In the genomic region with DNA sequence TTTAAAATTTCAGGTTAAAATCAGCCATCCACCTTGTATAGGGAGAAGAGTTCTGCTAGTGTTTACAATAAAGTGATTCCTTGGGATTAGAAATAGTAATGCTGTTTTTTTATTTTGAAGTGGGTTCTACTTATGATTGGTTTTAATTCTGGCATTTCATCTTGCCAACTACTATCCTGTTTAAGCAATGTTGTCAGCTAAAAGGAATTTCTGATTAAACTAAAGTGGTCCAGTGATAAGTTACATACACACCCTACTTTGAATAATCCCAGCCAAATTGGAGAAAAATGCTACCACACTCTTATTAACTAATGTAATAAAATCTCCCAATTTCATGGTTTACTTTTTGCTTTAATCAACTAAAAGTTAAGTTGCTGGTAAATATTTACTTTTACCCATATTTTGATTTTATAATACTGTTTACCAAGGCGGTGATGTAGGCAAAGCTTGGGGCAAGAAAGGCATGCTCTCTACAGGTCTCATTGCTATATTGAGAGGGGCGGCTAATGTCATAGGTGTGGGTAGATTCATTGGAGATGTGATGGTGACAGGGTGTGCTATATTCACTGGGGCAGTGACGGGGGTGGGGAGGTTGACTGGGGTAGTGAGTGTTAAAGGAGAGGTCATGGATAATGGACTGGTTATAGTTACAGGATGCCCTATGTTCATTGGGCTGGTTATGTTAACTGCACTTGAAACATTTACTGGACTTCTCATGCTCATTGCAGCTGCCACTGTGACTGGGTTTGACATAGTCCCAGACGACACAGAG, we compare ENCODE assay signal across 9 cellular contexts. TPM values are rescaled to one million over a fixed set of nuclear protein-coding genes. Genes with fewer than 3 reads are reported as not detected.
DNase-seq lines count a peak whose midpoint lies in the region; ATAC-seq, FAIRE-seq and TF ChIP-seq lines count a peak whose summit lies in the region.
"Not testable (repeated sequence)": the region's sequence is repeated elsewhere in the genome, so short reads cannot be mapped to it uniquely, and the experiment has no call there.
"Had no signal": no experiment of that assay in that cellular context is flagged by ENCODE, and none has a peak within 500 bp of the region (broad histone marks: within the 10 kb centered on the region; RNA-seq: fewer than 3 reads in every experiment).

No MANE protein-coding gene starts in this region.

- peaks cover 11% of the 10 kb centered on the region for H3K4me1 Mint-ChIP-seq in CD8-positive, alpha-beta T cell (ENCODE audit: low read depth)

- not testable (repeated sequence) for H3K4me3 ChIP-seq in CD8-positive, alpha-beta T cell (ENCODE audit: low read depth, low read length); heart left ventricle; left lung; psoas muscle; upper lobe of left lung

- H3K27ac Mint-ChIP-seq in CD8-positive, alpha-beta T cell: peak overlapping the region; percentile 4

- ATAC-seq in CD8-positive, alpha-beta T cell; upper lobe of left lung (ENCODE audit: low FRiP score in 2 of 2): not testable (repeated sequence)
- peak; percentile 67 to 80 (median 74) for ATAC-seq in heart left ventricle
- ATAC-seq in left lung: peak; percentile 35
- ATAC-seq in psoas muscle: peak in 3 of 4 donors; percentile 30 to 51 (median 33)

- POLR2A ChIA-PET in CD8-positive, alpha-beta T cell (lab: Charles Lee): not testable (repeated sequence)

- TF ChIP-seq POLR2A in heart left ventricle (IDR thresholded peaks at IDR 0.05); upper lobe of left lung (IDR thresholded peaks at IDR 0.05): not testable (repeated sequence)

- CTCF ChIA-PET in CD8-positive, alpha-beta T cell (lab: Charles Lee): interaction anchor here (1.2 to 1.4 kb wide), 2 partner anchors 16 to 82 kb away, joined by 3 to 4 read pairs; no protein-coding TSS in a partner anchor

- TF ChIP-seq CTCF in CD8-positive, alpha-beta T cell (IDR thresholded peaks at IDR 0.05); heart left ventricle (IDR thresholded peaks at IDR 0.05); left lung (IDR thresholded peaks at IDR 0.05); psoas muscle (IDR thresholded peaks at IDR 0.05); upper lobe of left lung (IDR thresholded peaks at IDR 0.05): not testable (repeated sequence)

- FAIRE-seq in HTR-8/SVneo (lab: Jason Lieb, UNC): peak; percentile 13

- not testable (repeated sequence) for H3K9me3 Mint-ChIP-seq in CD8-positive, alpha-beta T cell

- H3K27me3 ChIP-seq in CD8-positive, alpha-beta T cell (ENCODE audit: insufficient read depth, low read length); heart left ventricle; left lung; psoas muscle (ENCODE audit: insufficient read depth in 3 of 3, low read length in 2 of 3); upper lobe of left lung: not testable (repeated sequence)

- peaks cover 36% of the 10 kb centered on the region for H3K36me3 ChIP-seq in CD8-positive, alpha-beta T cell (ENCODE audit: insufficient read depth, low read length)
- H3K36me3 ChIP-seq in heart left ventricle (peaks cover 0 to 82% (median 72%) of the 10 kb centered on the region in 9 donors), left lung (peaks cover 12 to 65% of the 10 kb centered on the region in 2 donors), psoas muscle (ENCODE audit: insufficient read depth in 1 of 2, low read depth in 1 of 2) (peaks cover 23 to 83% of the 10 kb centered on the region in 2 donors), upper lobe of left lung (peaks cover 33 to 77% (median 59%) of the 10 kb centered on the region in 4 donors)

- not testable (repeated sequence) for H3K27ac ChIP-seq in CD8-positive, alpha-beta T cell (ENCODE audit: low read depth, low read length); left lung
- H3K27ac ChIP-seq in angular gyrus (ENCODE audit: low read depth, low read length): peak overlapping the region; percentile 94
- H3K27ac ChIP-seq in cingulate gyrus (ENCODE audit: low read depth, low read length): peak overlapping the region; percentile 3
- peak overlapping the region in 9 of 12 donors; percentile 21 to 74 (median 66) for H3K27ac ChIP-seq in heart left ventricle
- peak overlapping the region; percentile 56 for H3K27ac ChIP-seq in psoas muscle
- peak overlapping the region in 3 of 4 donors; percentile 12 to 54 (median 41) for H3K27ac ChIP-seq in upper lobe of left lung

- peaks cover 59% of the 10 kb centered on the region for H3K36me3 Mint-ChIP-seq in CD8-positive, alpha-beta T cell

- intact Hi-C loops in CD8-positive, alpha-beta T cell (cut with DNase I, micrococcal nuclease); heart left ventricle (cut with DNase I); left lung (cut with DNase I); psoas muscle (cut with DNase I): not testable (repeated sequence)

- WGBS in heart left ventricle, 4 donors: 48 to 61% (median 49%) methylated on average over 4 of the region's 4 CpGs
- WGBS in psoas muscle, 3 donors: 72 to 81% (median 76%) methylated on average over 4 of the region's 4 CpGs
- WGBS in upper lobe of left lung, 2 donors: 85 to 86% methylated on average over 4 of the region's 4 CpGs

- not testable (repeated sequence) for H3K4me3 Mint-ChIP-seq in CD8-positive, alpha-beta T cell

- H3K9me3 ChIP-seq in CD8-positive, alpha-beta T cell (ENCODE audit: low read length); heart left ventricle; left lung; psoas muscle; upper lobe of left lung: not testable (repeated sequence)

- TF ChIP-seq EP300 in upper lobe of left lung (IDR thresholded peaks at IDR 0.05): not testable (repeated sequence)

- not testable (repeated sequence) for DNase-seq in CD8-positive, alpha-beta T cell; HTR-8/SVneo (ENCODE audit: insufficient read length, low spot score); left lung; psoas muscle; upper lobe of left lung
- DNase-seq in heart left ventricle: peak in 1 of 5 donors; percentile 16

- not testable (repeated sequence) for H3K4me1 ChIP-seq in CD8-positive, alpha-beta T cell (ENCODE audit: insufficient read depth, low read length)
- H3K4me1 ChIP-seq in heart left ventricle (peaks cover 0 to 48% (median 28%) of the 10 kb centered on the region in 12 donors), left lung (peaks cover 0 to 13% of the 10 kb centered on the region in 2 donors), psoas muscle (peaks cover 36% of the 10 kb centered on the region), upper lobe of left lung (peaks cover 12 to 15% (median 13%) of the 10 kb centered on the region in 4 donors)

- H3K27me3 Mint-ChIP-seq in CD8-positive, alpha-beta T cell (ENCODE audit: low read depth): not testable (repeated sequence)

RNA-seq across cellular contexts. Expression of a gene that starts 13.8 kb away (rescaled TPM):
- 10 to 100 TPM; 45.2 to 46.6 TPM for total RNA-seq in CD8-positive, alpha-beta T cell
- total RNA-seq in heart left ventricle: 10 to 100 TPM; 58.9 to 85.6 (median 62.6) TPM
- 10 to 100 TPM; 18.2 to 46.4 TPM for polyA plus RNA-seq in heart left ventricle
- 10 to 100 TPM; 62.7 to 62.9 TPM for total RNA-seq in left lung
- 10 to 100 TPM; 45.7 to 92.5 (median 70.7) TPM for total RNA-seq in psoas muscle
- polyA plus RNA-seq in psoas muscle: 10 to 100 TPM; 30.6 to 50.5 (median 36.6) TPM
- 10 to 100 TPM; 36.4 to 99.7 (median 72.5) TPM for total RNA-seq in upper lobe of left lung

RNA-seq across cellular contexts. Expression of a gene that starts 19.0 kb away (rescaled TPM):
- under 1 TPM in 1 of 2 experiments, not detected in 1; 0.22 TPM for total RNA-seq in CD8-positive, alpha-beta T cell
- 10 to 100 TPM; 37.6 to 68.5 (median 42.8) TPM for total RNA-seq in heart left ventricle
- polyA plus RNA-seq in heart left ventricle: 10 to 100 TPM; 29.6 to 39.9 TPM
- 10 to 100 TPM; 44.1 to 47.3 TPM for total RNA-seq in left lung
- total RNA-seq in psoas muscle: 10 to 100 TPM; 31.1 to 67.2 (median 47.4) TPM
- polyA plus RNA-seq in psoas muscle: 10 to 100 TPM; 28.0 to 56.5 (median 46.4) TPM
- total RNA-seq in upper lobe of left lung: 100 to 1,000 TPM in 1 of 6 donors, 10 to 100 TPM in 5; 33.3 to 119 (median 54.4) TPM
- total RNA-seq: B cell had no signal

RNA-seq across cellular contexts. Expression of a gene that starts 32.8 kb away (rescaled TPM):
- total RNA-seq in CD8-positive, alpha-beta T cell: 10 to 100 TPM; 79.2 to 94.1 TPM
- total RNA-seq in heart left ventricle (100 to 1,000 TPM in 4 of 9 donors, 10 to 100 TPM in 5; 80.8 to 114 (median 99.7) TPM), left lung (100 to 1,000 TPM; 137 to 200 TPM), psoas muscle (100 to 1,000 TPM in 2 of 4 donors, 10 to 100 TPM in 2; 71.2 to 141 (median 100) TPM), upper lobe of left lung (100 to 1,000 TPM; 109 to 393 (median 160) TPM)
- polyA plus RNA-seq in heart left ventricle (100 to 1,000 TPM in 1 of 2 donors, 10 to 100 TPM in 1; 48.2 to 129 TPM), psoas muscle (100 to 1,000 TPM in 1 of 3 donors, 10 to 100 TPM in 2; 61.2 to 128 (median 93.7) TPM)

Comparison
In these comparisons a context has a peak if more than half of its experiments do, and no peak if none do; other contexts are left out.
1. RNA of a gene that starts 19.0 kb away (total RNA-seq): 33.3 to 119 TPM in upper lobe of left lung, 31.1 to 67.2 TPM in psoas muscle, 44.1 to 47.3 TPM in left lung and 37.6 to 68.5 TPM in heart left ventricle; 0.22 TPM in CD8-positive, alpha-beta T cell; every median in the first group is over 10 times any median in the second.